In the genomic region with DNA sequence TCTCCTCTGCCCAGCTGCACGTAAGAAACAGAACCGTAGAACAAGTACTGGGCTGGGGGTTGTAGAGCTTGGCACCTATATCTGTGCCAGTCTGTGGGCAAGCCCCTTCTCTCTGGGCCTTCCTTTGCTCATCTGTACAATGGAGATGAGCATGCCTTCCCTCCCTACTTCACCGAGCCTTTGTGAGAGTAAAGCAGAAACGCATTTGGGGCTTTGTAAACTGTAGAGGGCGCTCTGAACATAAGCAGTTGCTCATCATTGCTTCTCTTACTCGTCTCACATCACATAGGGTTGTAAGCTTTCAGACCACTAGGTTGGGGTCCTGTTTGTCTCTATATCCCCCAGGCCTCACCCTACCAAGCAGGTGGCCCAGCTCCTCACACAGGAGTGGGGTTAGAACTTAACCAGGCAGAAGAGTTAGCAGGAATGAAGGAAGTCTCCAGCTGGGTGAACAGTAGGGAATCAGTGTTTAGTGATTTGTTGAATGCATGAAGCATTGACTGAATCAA, we compare ENCODE assay signal across 6 cellular contexts. TPM values are rescaled to one million over a fixed set of nuclear protein-coding genes. Genes with fewer than 3 reads are reported as not detected.
DNase-seq lines count a peak whose midpoint lies in the region; ATAC-seq and TF ChIP-seq lines count a peak whose summit lies in the region.

No MANE protein-coding gene starts in this region.

- no peak overlapping the region for H3K4me3 ChIP-seq in AG04450 (ENCODE audit: low read depth, low read length)
- no peak overlapping the region for H3K4me3 ChIP-seq in H7 (ENCODE audit: insufficient read depth, low read depth, low read length)
- no peak overlapping the region for H3K4me3 ChIP-seq in RWPE2 (ENCODE audit: severe bottlenecking)

- TF ChIP-seq CTCF in AG04450 (IDR thresholded peaks at IDR 0.05; ENCODE audit: low read depth, low read length) (peak; percentile 76), RWPE2 (IDR thresholded peaks at IDR 0.05; ENCODE audit: poor library complexity, severe bottlenecking) (peak; percentile 52)

- POLR2A ChIA-PET in AG04450 (lab: Yijun Ruan, JAX) = interaction anchor here (0.5 to 0.9 kb wide), 2 partner anchors 22 to 63 kb away, joined by 3 to 11 read pairs; no protein-coding TSS in a partner anchor

- H3K27ac ChIP-seq in AG04450 (ENCODE audit: low read depth, low read length) (no peak overlapping the region), RWPE2 (ENCODE audit: poor library complexity, severe bottlenecking) (no peak overlapping the region)

- H3K4me1 ChIP-seq in RWPE2 (ENCODE audit: insufficient read depth, poor library complexity, severe bottlenecking) = no peaks in the 10 kb centered on the region

- CTCF ChIA-PET in AG04450 (lab: Charles Lee) = interaction anchor here (0.7 to 2.1 kb wide), 16 partner anchors 11 to 282 kb away, joined by 3 to 13 read pairs (median 4); a partner anchor contains a TSS

- peaks cover 3% of the 10 kb centered on the region for H3K27me3 ChIP-seq in AG04450 (ENCODE audit: control insufficient read depth, insufficient read depth, low read length)
- H3K27me3 ChIP-seq in H7 (ENCODE audit: control insufficient read depth, insufficient read depth, low read length) = peaks cover 20% of the 10 kb centered on the region
- peaks cover 11% of the 10 kb centered on the region for H3K27me3 ChIP-seq in RWPE2 (ENCODE audit: insufficient read depth, poor library complexity, severe bottlenecking)

- DNase-seq in AG04450 (ENCODE audit: low read depth, low spot score) = no peak
- peak; percentile 88 for DNase-seq in H7
- DNase-seq in RWPE2 (ENCODE audit: low spot score) = no peak
- peak; percentile 64 for DNase-seq in fibroblast of the conjunctiva (ENCODE audit: low read depth)
- DNase-seq in posterior vena cava (ENCODE audit: low spot score) = no peak

- intact Hi-C loops in posterior vena cava (cut with DNase I) = loop anchor here in 1 of 2 donors (10.0 kb wide), 2 partner anchors 50 to 180 kb away; a partner anchor contains a TSS

- H3K9me3 ChIP-seq in AG04450 (ENCODE audit: control insufficient read depth, insufficient read depth, low read length) (no peaks in the 10 kb centered on the region; the same call in 1 of the 2 replicates), RWPE2 (ENCODE audit: severe bottlenecking) (no peaks in the 10 kb centered on the region)

- H3K36me3 ChIP-seq in H7 (replicated peaks; ENCODE audit: control insufficient read depth, insufficient read depth, low read length) = no peaks in the 10 kb centered on the region; the same call in 1 of the 2 replicates
- H3K36me3 ChIP-seq in RWPE2 (ENCODE audit: low read depth) = no peaks in the 10 kb centered on the region

- no peak for ATAC-seq in RWPE2 (ENCODE audit: low read depth)
- no peak for ATAC-seq in GM21619 (IDR thresholded peaks at IDR 0.05; ENCODE audit: unreplicated experiment)

RNA-seq across cellular contexts. Expression of a gene that starts 15.1 kb away (rescaled TPM):
- 3.5 and 5.3 TPM in 2 replicates for polyA plus RNA-seq in AG04450 (2011; rRNA removed)
- 3.8 and 6.4 TPM in 2 replicates for polyA minus RNA-seq in AG04450 (2011; rRNA and poly(A)+ RNA removed)
- total RNA-seq in H7 (2014; rRNA removed; shearing (Covaris generic)) = 7.8 and 8.2 TPM in 2 replicates
- 1 to 10 TPM; 6.6 to 6.7 TPM for total RNA-seq in posterior vena cava

RNA-seq across cellular contexts. Expression of a gene that starts 19.8 kb away (rescaled TPM):
- polyA plus RNA-seq in AG04450 (2011; rRNA removed) = 62.4 and 81.7 TPM in 2 replicates
- 87.6 and 106 TPM in 2 replicates for polyA minus RNA-seq in AG04450 (2011; rRNA and poly(A)+ RNA removed)
- total RNA-seq in H7 (2014; rRNA removed; shearing (Covaris generic)) = 13.5 and 14.2 TPM in 2 replicates
- 10 to 100 TPM; 26.0 to 27.7 TPM for total RNA-seq in posterior vena cava

RNA-seq across cellular contexts. Expression of a gene that starts 35.6 kb away (rescaled TPM):
- polyA plus RNA-seq in AG04450 (2011; rRNA removed) = 17.6 and 18.2 TPM in 2 replicates
- polyA minus RNA-seq in AG04450 (2011; rRNA and poly(A)+ RNA removed) = 35.7 and 42.5 TPM in 2 replicates
- total RNA-seq in H7 (2014; rRNA removed; shearing (Covaris generic)) = 15.0 and 21.1 TPM in 2 replicates
- 10 to 100 TPM; 51.4 to 53.7 TPM for total RNA-seq in posterior vena cava

RNA-seq across cellular contexts. Expression of a gene that starts 50.9 kb away (rescaled TPM):
- polyA plus RNA-seq in AG04450 (2011; rRNA removed) = 0.16 and 0.21 TPM in 2 replicates
- polyA minus RNA-seq in AG04450 (2011; rRNA and poly(A)+ RNA removed) = not detected in 2 replicates
- 0.52 and 1.1 TPM in 2 replicates for total RNA-seq in H7 (2014; rRNA removed; shearing (Covaris generic))
- 10 to 100 TPM; 87.9 to 99.0 TPM for total RNA-seq in posterior vena cava

RNA-seq across cellular contexts. Expression of a gene that starts 59.0 kb away (rescaled TPM):
- polyA plus RNA-seq in AG04450 (2011; rRNA removed) = 39.9 and 62.4 TPM in 2 replicates
- polyA minus RNA-seq in AG04450 (2011; rRNA and poly(A)+ RNA removed) = 101 and 116 TPM in 2 replicates
- total RNA-seq in H7 (2014; rRNA removed; shearing (Covaris generic)) = 20.0 and 24.0 TPM in 2 replicates
- 10 to 100 TPM; 56.3 to 80.3 TPM for total RNA-seq in posterior vena cava

Comparison
In these comparisons a context has a peak if more than half of its experiments do, and no peak if none do; other contexts are left out.
1. DNase-seq: peak in H7 (single experiment) and fibroblast of the conjunctiva (single experiment); none in AG04450 (single experiment), RWPE2 (single experiment) and posterior vena cava (single experiment).